1 cellular context compared by ENCODE assay signal in genomic region chr22:47292546-47293320, GRCh38.
A peak's percentile ranks its signal among the peaks of the same experiment; 100 is the strongest.
TF ChIP-seq lines count a peak whose summit lies in the region.

No MANE protein-coding gene starts in this region.

TF ChIP-seq in HEK293, 187 proteins besides CTCF, POLR2A, EP300 and RAD21:
- TF ChIP-seq ZIC2 (tag by site-specific recombination; IDR thresholded peaks at IDR 0.05) (peak; percentile 43), ZNF157 (tag by site-specific recombination; IDR thresholded peaks at IDR 0.05) (no peak)
